19 cellular contexts compared by ENCODE assay signal in the genomic region with DNA sequence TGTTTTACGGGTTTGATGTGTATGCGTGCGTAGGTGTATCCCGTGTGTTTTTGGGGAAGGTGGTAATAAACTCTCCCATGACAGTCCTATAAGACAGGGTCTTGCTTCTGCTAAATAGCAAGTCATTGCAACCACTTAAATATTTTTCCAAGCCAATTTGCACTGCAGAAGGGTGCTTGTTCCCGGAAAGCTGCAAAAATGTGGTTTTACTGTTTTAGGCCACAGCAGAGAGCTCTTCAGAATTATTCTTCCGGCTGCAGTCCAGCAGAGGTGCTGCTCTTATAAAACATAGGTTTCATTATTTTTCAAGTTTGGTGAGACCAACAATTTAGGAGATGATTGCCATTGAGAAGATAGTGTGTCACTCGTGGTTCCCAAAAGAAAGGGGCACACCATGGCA.
DNase-seq lines count a peak whose midpoint lies in the region; ATAC-seq and TF ChIP-seq lines count a peak whose summit lies in the region.
"Had no signal": no experiment of that assay in that cellular context is flagged by ENCODE, and none has a peak within 500 bp of the region (broad histone marks: within the 10 kb centered on the region; RNA-seq: fewer than 3 reads in every experiment).

No MANE protein-coding gene starts in this region.

- H3K4me3 ChIP-seq in GM23338: no peak overlapping the region
- H3K4me3 ChIP-seq in RWPE2 (ENCODE audit: severe bottlenecking): no peak overlapping the region
- H3K4me3 ChIP-seq in ectodermal cell (ENCODE audit: insufficient read depth, low read depth, low read length): peak overlapping the region; percentile 3
- no peak overlapping the region for H3K4me3 ChIP-seq in gastrocnemius medialis
- no peak overlapping the region for H3K4me3 ChIP-seq in esophagus muscularis mucosa
- H3K4me3 ChIP-seq: A549, MG63 had no signal

- H3K4me3 Mint-ChIP-seq in GM23338: no peak overlapping the region
- H3K4me3 Mint-ChIP-seq in mesothelial cell of epicardium: no peak overlapping the region

- H3K4me2 ChIP-seq in GM23338: peak overlapping the region; percentile 54; the same call in 1 of the 2 replicates
- H3K4me2 ChIP-seq: A549 had no signal

- H3K9me3 Mint-ChIP-seq in GM23338 (no peaks in the 10 kb centered on the region), mesothelial cell of epicardium (no peaks in the 10 kb centered on the region)

- H3K36me3 ChIP-seq in GM23338 (ENCODE audit: insufficient read depth) (no peaks in the 10 kb centered on the region), RWPE2 (ENCODE audit: low read depth) (no peaks in the 10 kb centered on the region), ectodermal cell (ENCODE audit: control insufficient read depth, insufficient read depth, low read length) (no peaks in the 10 kb centered on the region), gastrocnemius medialis (no peaks in the 10 kb centered on the region), esophagus muscularis mucosa (no peaks in the 10 kb centered on the region)
- H3K36me3 ChIP-seq: MG63 had no signal

- H3K9me2 ChIP-seq in GM23338 (ENCODE audit: insufficient read depth): peaks cover 17% of the 10 kb centered on the region; the same call in 1 of the 2 replicates

- WGBS in ectodermal cell, 2 experiments: 83 to 93% methylated on average over 7 of the region's 7 CpGs
- WGBS in esophagus muscularis mucosa: 90% methylated on average over 7 of the region's 7 CpGs

- intact Hi-C loops in gastrocnemius medialis (cut with DNase I; ENCODE audit: low total_unique reads) (no loop called here), esophagus muscularis mucosa (cut with DNase I) (no loop called here), head of caudate nucleus (cut with DNase I) (loop anchor here (10.0 kb wide), 1 partner anchor 62 kb away; no protein-coding TSS in a partner anchor)

- no peak overlapping the region for H2AFZ ChIP-seq in GM23338

- H3K27me3 ChIP-seq in GM23338 (ENCODE audit: insufficient read depth) (no peaks in the 10 kb centered on the region), RWPE2 (ENCODE audit: insufficient read depth, poor library complexity, severe bottlenecking) (no peaks in the 10 kb centered on the region), ectodermal cell (ENCODE audit: control insufficient read depth, insufficient read depth, low read length, poor library complexity, severe bottlenecking) (no peaks in the 10 kb centered on the region), gastrocnemius medialis (no peaks in the 10 kb centered on the region), esophagus muscularis mucosa (no peaks in the 10 kb centered on the region)
- H3K27me3 ChIP-seq: MG63 had no signal

- TF ChIP-seq EP300 in esophagus muscularis mucosa (IDR thresholded peaks at IDR 0.05): no peak

- H3K79me2 ChIP-seq in GM23338 (replicated peaks; ENCODE audit: insufficient read depth): no peaks in the 10 kb centered on the region

- TF ChIP-seq POLR2A in gastrocnemius medialis (IDR thresholded peaks at IDR 0.05) (no peak), esophagus muscularis mucosa (IDR thresholded peaks at IDR 0.05; ENCODE audit: low read depth) (no peak)

- peaks cover 60% of the 10 kb centered on the region for H3K4me1 Mint-ChIP-seq in GM23338
- H3K4me1 Mint-ChIP-seq in mesothelial cell of epicardium: peaks cover 69% of the 10 kb centered on the region

- DNase-seq in GM23338 (ENCODE audit: low spot score) (no peak), RWPE2 (ENCODE audit: low spot score) (no peak), mesothelial cell of epicardium (ENCODE audit: low spot score in 2 of 2, unreplicated experiment in 2 of 2) (no peak), gastrocnemius medialis (no peak), esophagus muscularis mucosa (ENCODE audit: extremely low spot score) (no peak), NCI-H2029 (lab: John Stamatoyannopoulos, UW) (no peak), head of caudate nucleus (no peak)
- DNase-seq: DMS153, KBM-7, NCI-H1105 treated with DMSO at 0.1 percent for 48 hours, NCI-H187 treated with DMSO at 0.1 percent for 48 hours, NCI-H2171, SHP77 treated with DMSO at 0.1 percent for 48 hours had no signal

- H4K20me1 ChIP-seq in GM23338 (replicated peaks; ENCODE audit: insufficient read depth): no peaks in the 10 kb centered on the region

- H3K4me1 ChIP-seq in GM23338 (ENCODE audit: insufficient read depth) (peaks cover 42% of the 10 kb centered on the region), RWPE2 (ENCODE audit: insufficient read depth, poor library complexity, severe bottlenecking) (peaks cover 11% of the 10 kb centered on the region), ectodermal cell (ENCODE audit: control insufficient read depth, insufficient read depth, low read length) (peaks cover 31% of the 10 kb centered on the region), gastrocnemius medialis (peaks cover 0 to 15% of the 10 kb centered on the region in 2 donors), esophagus muscularis mucosa (peaks cover 0 to 18% (median 11%) of the 10 kb centered on the region in 4 donors)
- H3K4me1 ChIP-seq: A549 had no signal

- in situ Hi-C loops in gastrocnemius medialis (cut with MboI; ENCODE audit: low sequenced_read_pairs in 4 of 4): no loop called here

- H3K9me3 ChIP-seq in RWPE2 (ENCODE audit: severe bottlenecking): no peaks in the 10 kb centered on the region
- H3K9me3 ChIP-seq in ectodermal cell (ENCODE audit: control insufficient read depth, low read length): no peaks in the 10 kb centered on the region
- no peaks in the 10 kb centered on the region for H3K9me3 ChIP-seq in gastrocnemius medialis
- no peaks in the 10 kb centered on the region for H3K9me3 ChIP-seq in esophagus muscularis mucosa
- H3K9me3 ChIP-seq: A549, MG63 had no signal

- no peak for TF ChIP-seq CTCF in GM23338 (conservative IDR thresholded peaks at IDR 0.05; ENCODE audit: low read depth in 2 of 2)
- TF ChIP-seq CTCF in RWPE2 (IDR thresholded peaks at IDR 0.05; ENCODE audit: poor library complexity, severe bottlenecking): no peak
- TF ChIP-seq CTCF in mesothelial cell of epicardium (IDR thresholded peaks at IDR 0.05; ENCODE audit: unreplicated experiment): no peak
- TF ChIP-seq CTCF in gastrocnemius medialis (IDR thresholded peaks at IDR 0.05 in 4 of 5, conservative IDR thresholded peaks at IDR 0.05 in 1 of 5): no peak
- no peak for TF ChIP-seq CTCF in esophagus muscularis mucosa (IDR thresholded peaks at IDR 0.05)

- H3F3A ChIP-seq in GM23338 (replicated peaks; ENCODE audit: low read depth): no peaks in the 10 kb centered on the region

- H3K27me3 Mint-ChIP-seq in GM23338 (ENCODE audit: insufficient read depth, low read depth, poor library complexity) (peaks cover 10% of the 10 kb centered on the region), mesothelial cell of epicardium (ENCODE audit: low read depth) (no peaks in the 10 kb centered on the region)

- H3K27ac ChIP-seq in GM23338 (ENCODE audit: low read depth) (no peak overlapping the region), RWPE2 (ENCODE audit: poor library complexity, severe bottlenecking) (peak overlapping the region; percentile 48), ectodermal cell (ENCODE audit: insufficient read depth, low read depth, low read length, poor library complexity, severe bottlenecking) (peak overlapping the region; percentile 11), gastrocnemius medialis (no peak overlapping the region), esophagus muscularis mucosa (replicated peaks in 1 of 4) (no peak overlapping the region)
- H3K27ac ChIP-seq: A549, C4-2B, HL-60 had no signal

- no peaks in the 10 kb centered on the region for H3K36me3 Mint-ChIP-seq in GM23338 (ENCODE audit: low read depth)
- no peaks in the 10 kb centered on the region for H3K36me3 Mint-ChIP-seq in mesothelial cell of epicardium

- ATAC-seq in GM23338 (no peak), RWPE2 (ENCODE audit: low read depth) (no peak), gastrocnemius medialis (no peak)
- ATAC-seq: Panc1 had no signal

- H3K27ac Mint-ChIP-seq in GM23338: peak overlapping the region; percentile 17; the same call in 1 of the 2 replicates
- peak overlapping the region; percentile 31 for H3K27ac Mint-ChIP-seq in mesothelial cell of epicardium

TF ChIP-seq in GM23338, 12 proteins besides CTCF, POLR2A, EP300 and RAD21:
- no peak for TF ChIP-seq STAT1 (IDR thresholded peaks at IDR 0.05; ENCODE audit: unreplicated experiment)
- no peak for TF ChIP-seq NANOG (IDR thresholded peaks at IDR 0.05; ENCODE audit: borderline replicate concordance)
- no peak for TF ChIP-seq CREB1 (CRISPR knock-in tag; IDR thresholded peaks at IDR 0.05; ENCODE audit: low read depth)
- no peak for TF ChIP-seq ZNF331 (CRISPR knock-in tag; IDR thresholded peaks at IDR 0.05; ENCODE audit: low read depth)

Comparison
In these comparisons a context has a peak if more than half of its experiments do, and no peak if none do; other contexts are left out.
1. H3K27ac ChIP-seq: peak in RWPE2 (single experiment) and ectodermal cell (single experiment); none in GM23338 (single experiment), gastrocnemius medialis (0 of 4) and esophagus muscularis mucosa (0 of 4).